2 cellular contexts compared by ENCODE assay signal in genomic region chr5:148816357-148816756, GRCh38.
TF ChIP-seq lines count a peak whose summit lies in the region.

No MANE protein-coding gene starts in this region.

TF ChIP-seq in GM12891, 5 proteins besides CTCF, POLR2A, EP300 and RAD21:
- TF ChIP-seq POU2F2 (IDR thresholded peaks at IDR 0.05; ENCODE audit: low read depth, low read length) (no peak), TAF1 (IDR thresholded peaks at IDR 0.05; ENCODE audit: low read depth, low read length) (no peak), SPI1 (IDR thresholded peaks at IDR 0.05; ENCODE audit: low read depth, low read length) (peak; percentile 40; the same call in 1 of the 2 replicates)

TF ChIP-seq in K562, 482 proteins besides CTCF, POLR2A, EP300 and RAD21:
- TF ChIP-seq ZNF639 (CRISPR knock-in tag; conservative IDR thresholded peaks at IDR 0.05 in 1 of 2, IDR thresholded peaks at IDR 0.05 in 1 of 2) (no peak), BRCA1 (IDR thresholded peaks at IDR 0.05) (no peak), BRCA1 (CRISPR knock-in tag; IDR thresholded peaks at IDR 0.05) (no peak), SRSF3 (IDR thresholded peaks at IDR 0.05; ENCODE audit: insufficient read depth, low read length) (no peak), ZC3H11A (IDR thresholded peaks at IDR 0.05; ENCODE audit: low read depth, low read length) (no peak), ZNF445 (CRISPR knock-in tag; IDR thresholded peaks at IDR 0.05; ENCODE audit: low read depth) (no peak), FOXK1 (CRISPR knock-in tag; IDR thresholded peaks at IDR 0.05; ENCODE audit: borderline replicate concordance) (no peak), SIRT6 (IDR thresholded peaks at IDR 0.05; ENCODE audit: low read depth, low read length) (no peak), MBD1 (CRISPR knock-in tag; IDR thresholded peaks at IDR 0.05) (no peak), NFATC3 (IDR thresholded peaks at IDR 0.05) (no peak), EZH2 (IDR thresholded peaks at IDR 0.05; ENCODE audit: borderline replicate concordance, low read depth, low read length) (no peak), ZFP36 (IDR thresholded peaks at IDR 0.05; ENCODE audit: low read depth, low read length, partially characterized antibody) (no peak), PCBP2 (IDR thresholded peaks at IDR 0.05; ENCODE audit: low read depth, low read length, poor library complexity, severe bottlenecking) (no peak), SMC3 (conservative IDR thresholded peaks at IDR 0.05; ENCODE audit: insufficient read depth, low read depth, low read length) (no peak), RBM14 (IDR thresholded peaks at IDR 0.05; ENCODE audit: borderline replicate concordance, insufficient read depth, low read depth, low read length) (no peak), KLF10 (CRISPR knock-in tag; IDR thresholded peaks at IDR 0.05) (no peak), NR2C1 (IDR thresholded peaks at IDR 0.05) (no peak), NR2C1 (tag; IDR thresholded peaks at IDR 0.05) (no peak), SRSF1 (IDR thresholded peaks at IDR 0.05; ENCODE audit: low read depth, low read length) (no peak)
